In genomic region chr18:43271593-43272432, GRCh38 we compare ENCODE assay signal across 9 cellular contexts. TPM values are rescaled to one million over a fixed set of nuclear protein-coding genes. Genes with fewer than 3 reads are reported as not detected.
DNase-seq lines count a peak whose midpoint lies in the region; ATAC-seq and TF ChIP-seq lines count a peak whose summit lies in the region.
"Had no signal": no experiment of that assay in that cellular context is flagged by ENCODE, and none has a peak within 500 bp of the region (broad histone marks: within the 10 kb centered on the region; RNA-seq: fewer than 3 reads in every experiment).

No MANE protein-coding gene starts in this region.

- H3K27me3 ChIP-seq in PC-9 (ENCODE audit: insufficient read depth, low read depth) (no peaks in the 10 kb centered on the region), neutrophil (peaks cover 12% of the 10 kb centered on the region)

- H3K9me2 ChIP-seq in PC-9 (ENCODE audit: insufficient read depth) = no peaks in the 10 kb centered on the region

- BruUV-seq in PC-9 (replicated peaks; lab: Mats Ljungman, UMichigan) = no TSS peak

- no peaks in the 10 kb centered on the region for H3K9me3 ChIP-seq in PC-9 (ENCODE audit: insufficient read depth, low read depth)
- H3K9me3 ChIP-seq in neutrophil = no peaks in the 10 kb centered on the region

- H3K36me3 ChIP-seq in PC-9 (ENCODE audit: low read depth) = no peaks in the 10 kb centered on the region
- no peaks in the 10 kb centered on the region for H3K36me3 ChIP-seq in neutrophil

- peak; percentile 78 for TF ChIP-seq CTCF in PC-9 (conservative IDR thresholded peaks at IDR 0.05)
- peak; percentile 47 for TF ChIP-seq CTCF in neutrophil (IDR thresholded peaks at IDR 0.05)

- no peaks in the 10 kb centered on the region for H3F3A ChIP-seq in PC-9 (ENCODE audit: insufficient read depth, low read depth)

- no peak overlapping the region for H2AFZ ChIP-seq in PC-9

- intact Hi-C loops in PC-9 (cut with micrococcal nuclease; ENCODE audit: unreplicated experiment) = loop anchor here (2.0 to 5.0 kb wide), 3 partner anchors 975 to 1220 kb away; no protein-coding TSS in a partner anchor

- no peak overlapping the region for H3K4me2 ChIP-seq in PC-9

- CTCF ChIA-PET in PC-9 (lab: Charles Lee) = interaction anchor here (0.5 to 0.6 kb wide), 3 partner anchors 12 to 1237 kb away, joined by 3 read pairs; no protein-coding TSS in a partner anchor

- ATAC-seq in GM19438 (IDR thresholded peaks at IDR 0.05; ENCODE audit: low read depth, unreplicated experiment) = peak; percentile 64
- ATAC-seq in HG03469 (IDR thresholded peaks at IDR 0.05; ENCODE audit: unreplicated experiment) = peak; percentile 66

- no peaks in the 10 kb centered on the region for H3K79me2 ChIP-seq in PC-9 (ENCODE audit: low read depth)

- POLR2A ChIA-PET in PC-9 (lab: Charles Lee; ENCODE audit: unreplicated experiment) = no interaction called here

- no peaks in the 10 kb centered on the region for H4K20me1 ChIP-seq in PC-9 (ENCODE audit: insufficient read depth)

- no peak overlapping the region for H3K27ac ChIP-seq in PC-9
- no peak overlapping the region for H3K27ac ChIP-seq in neutrophil

- peak; percentile 12 for DNase-seq in NCI-H1436 (lab: John Stamatoyannopoulos, UW)
- no peak for DNase-seq in NCI-H1436 treated with DMSO at 0.1 percent for 48 hours (lab: John Stamatoyannopoulos, UW)
- DNase-seq in PC-9 = peak in 1 of 2 experiments; percentile 6
- DNase-seq in epidermal melanocyte (ENCODE audit: insufficient read length, low spot score) = peak; percentile 40
- DNase-seq in activated effector memory CD4-positive, alpha-beta T cell treated with Interleukin-2 at 50 U/mL for 16 hours = no peak

- H3K4me1 ChIP-seq in PC-9 (replicated peaks; ENCODE audit: insufficient read depth) (no peaks in the 10 kb centered on the region), neutrophil (ENCODE audit: control insufficient read depth in 1 of 2, insufficient read depth in 1 of 2, low read depth in 1 of 2, low read length in 1 of 2) (no peaks in the 10 kb centered on the region)

- H3K4me3 ChIP-seq in PC-9 (no peak overlapping the region), neutrophil (ENCODE audit: low read depth in 1 of 2, low read length in 1 of 2) (no peak overlapping the region)

RNA-seq across cellular contexts. Expression of gene SYT4, which starts 5.5 kb away (rescaled TPM):
- total RNA-seq in PC-9 (2021) = not detected in 2 replicates
- total RNA-seq: CD8-positive, alpha-beta memory T cell had no signal

Comparison
In these comparisons a context has a peak if more than half of its experiments do, and no peak if none do; other contexts are left out.
1. DNase-seq: peak in NCI-H1436 (single experiment) and epidermal melanocyte (single experiment); none in NCI-H1436 treated with DMSO at 0.1 percent for 48 hours (single experiment) and activated effector memory CD4-positive, alpha-beta T cell treated with Interleukin-2 at 50 U/mL for 16 hours (single experiment).